ENCODE assay signal across 16 cellular contexts in the genomic region with DNA sequence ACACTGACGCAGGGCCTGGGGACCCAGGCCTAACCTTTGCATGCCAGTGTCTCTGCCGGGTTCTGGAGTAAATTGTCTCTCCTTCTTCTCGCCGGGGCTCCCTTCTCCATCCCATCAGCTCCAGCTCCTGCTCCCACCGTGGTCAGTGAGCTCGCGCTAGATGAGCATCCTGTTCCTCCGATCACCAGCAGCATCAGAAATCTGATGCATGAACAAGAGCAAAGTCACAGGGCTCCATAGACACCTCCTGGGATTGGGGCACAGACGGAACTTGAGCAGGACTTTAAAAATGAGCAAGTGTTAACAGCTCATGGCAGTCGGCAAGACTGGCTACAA.
A peak's percentile ranks its signal among the peaks of the same experiment; 100 is the strongest.
DNase-seq lines count a peak whose midpoint lies in the region; ATAC-seq and TF ChIP-seq lines count a peak whose summit lies in the region.
"Had no signal": no experiment of that assay in that cellular context is flagged by ENCODE, and none has a peak within 500 bp of the region (broad histone marks: within the 10 kb centered on the region; RNA-seq: fewer than 3 reads in every experiment).

No MANE protein-coding gene starts in this region.

- no peak overlapping the region for H2BK15ac ChIP-seq in neuronal stem cell (ENCODE audit: low read length)

- H2AFZ ChIP-seq in neuronal stem cell (ENCODE audit: low read length): no peak overlapping the region

- no peak overlapping the region for H3K14ac ChIP-seq in neuronal stem cell (ENCODE audit: low read length)

- no peak overlapping the region for H2BK5ac ChIP-seq in neuronal stem cell (ENCODE audit: low read length)

- TF ChIP-seq CTCF in WTC11 (IDR thresholded peaks at IDR 0.05): no peak

- peak overlapping the region; percentile 17 for H3K18ac ChIP-seq in neuronal stem cell (ENCODE audit: low read length)

- H3K36me3 ChIP-seq in neuronal stem cell (replicated peaks in 1 of 2; ENCODE audit: control insufficient read depth in 2 of 2, insufficient read depth in 2 of 2, low read length in 2 of 2): no peaks in the 10 kb centered on the region

- H3K27me3 Mint-ChIP-seq in activated CD8-positive, alpha-beta memory T cell treated with anti-CD3 and anti-CD28 coated beads, Interleukin-2, amount 10 ng/mL, durations not matched to agents 7 days and 5 days: peaks cover 41% of the 10 kb centered on the region
- peaks cover 6% of the 10 kb centered on the region for H3K27me3 Mint-ChIP-seq in WTC11 (ENCODE audit: low read depth)

- no peak overlapping the region for H4K91ac ChIP-seq in neuronal stem cell (ENCODE audit: low read depth, low read length, poor library complexity)

- WGBS in right cardiac atrium: 67% methylated on average over 10 of the region's 10 CpGs
- WGBS in neuronal stem cell (ENCODE audit: extremely low coverage in 2 of 2, insufficient read length in 2 of 2, insufficient replicate concordance in 1 of 2), 2 donors: no CpG with 5 or more reads among the region's 10 CpGs

- peak overlapping the region; percentile 55 for H3K27ac ChIP-seq in right cardiac atrium (ENCODE audit: low read length)
- no peak overlapping the region for H3K27ac ChIP-seq in neuronal stem cell (replicated peaks; ENCODE audit: low read length)
- no peak overlapping the region for H3K27ac ChIP-seq in substantia nigra (ENCODE audit: low read depth, low read length, poor library complexity, severe bottlenecking)
- H3K27ac ChIP-seq: 22Rv1 had no signal

- no peak overlapping the region for H3K4me2 ChIP-seq in neuronal stem cell (ENCODE audit: insufficient read depth, low read length, poor library complexity, severe bottlenecking)

- H2BK12ac ChIP-seq in neuronal stem cell (ENCODE audit: low read length): no peak overlapping the region

- intact Hi-C loops in right cardiac atrium (cut with DNase I) (no loop called here), Right ventricle myocardium inferior (cut with DNase I) (no loop called here)

- peaks cover 2% of the 10 kb centered on the region for H3K4me1 Mint-ChIP-seq in activated CD8-positive, alpha-beta memory T cell treated with anti-CD3 and anti-CD28 coated beads, Interleukin-2, amount 10 ng/mL, durations not matched to agents 7 days and 5 days
- H3K4me1 Mint-ChIP-seq in WTC11: no peaks in the 10 kb centered on the region
- H3K4me1 Mint-ChIP-seq: CD14-positive monocyte, H9 had no signal

- H4K8ac ChIP-seq in neuronal stem cell (ENCODE audit: low read depth, low read length): no peak overlapping the region

- peak overlapping the region; percentile 21 for H2AK5ac ChIP-seq in neuronal stem cell (ENCODE audit: low read depth, low read length)

- H3K4me1 ChIP-seq in right cardiac atrium (ENCODE audit: control insufficient read depth, insufficient read depth, low read length) (no peaks in the 10 kb centered on the region), neuronal stem cell (ENCODE audit: control insufficient read depth in 2 of 2, insufficient read depth in 1 of 2, low read depth in 1 of 2, low read length in 2 of 2) (no peaks in the 10 kb centered on the region)

- H3K4me3 Mint-ChIP-seq in activated CD8-positive, alpha-beta memory T cell treated with anti-CD3 and anti-CD28 coated beads, Interleukin-2, amount 10 ng/mL, durations not matched to agents 7 days and 5 days: no peak overlapping the region
- no peak overlapping the region for H3K4me3 Mint-ChIP-seq in WTC11
- H3K4me3 Mint-ChIP-seq: CD14-positive monocyte; CD8-positive, alpha-beta T cell; H9 had no signal

- peak; percentile 1 for DNase-seq in activated CD8-positive, alpha-beta memory T cell treated with anti-CD3 and anti-CD28 coated beads, Interleukin-2, amount 50 U/mL, for 4 hours
- no peak for DNase-seq in activated CD8-positive, alpha-beta memory T cell treated with anti-CD3 and anti-CD28 coated beads, Interleukin-2, amount 10 ng/mL, durations not matched to agents 7 days and 5 days
- no peak for DNase-seq in right cardiac atrium
- DNase-seq in Right ventricle myocardium inferior (ENCODE audit: missing footprints): no peak
- no peak for DNase-seq in neuronal stem cell (ENCODE audit: low spot score)
- no peak for DNase-seq in WTC11 (ENCODE audit: low spot score)
- no peak for DNase-seq in NCI-H774 (lab: John Stamatoyannopoulos, UW)
- no peak for DNase-seq in substantia nigra (lab: John Stamatoyannopoulos, UW)
- DNase-seq: CD8-positive, alpha-beta T cell; COR-L47; DND-41; GDM1; GOT3; H9 had no signal

- CTCF ChIA-PET in activated CD8-positive, alpha-beta memory T cell treated with anti-CD3 and anti-CD28 coated beads, Interleukin-2, amount 10 ng/mL, durations not matched to agents 7 days and 5 days (lab: Charles Lee): no interaction called here
- CTCF ChIA-PET in WTC11 (lab: Charles Lee): no interaction called here

- H3K4ac ChIP-seq in neuronal stem cell (ENCODE audit: low read length): no peak overlapping the region

- POLR2A ChIA-PET in WTC11 (lab: Charles Lee): no interaction called here

- peaks cover under 1% of the 10 kb centered on the region for H3K9me3 Mint-ChIP-seq in activated CD8-positive, alpha-beta memory T cell treated with anti-CD3 and anti-CD28 coated beads, Interleukin-2, amount 10 ng/mL, durations not matched to agents 7 days and 5 days (ENCODE audit: low read depth)
- H3K9me3 Mint-ChIP-seq in WTC11: peaks cover 15% of the 10 kb centered on the region
- H3K9me3 Mint-ChIP-seq: CD8-positive, alpha-beta T cell had no signal

- H3K4me3 ChIP-seq in right cardiac atrium (ENCODE audit: low read length) (no peak overlapping the region), neuronal stem cell (ENCODE audit: low read length in 2 of 2) (no peak overlapping the region)

- H3K36me3 Mint-ChIP-seq in activated CD8-positive, alpha-beta memory T cell treated with anti-CD3 and anti-CD28 coated beads, Interleukin-2, amount 10 ng/mL, durations not matched to agents 7 days and 5 days: peaks cover under 1% of the 10 kb centered on the region
- H3K36me3 Mint-ChIP-seq in WTC11: 0 out of 2 replicates have a peak, but pooled peaks cover 4% of the 10 kb centered on the region
- H3K36me3 Mint-ChIP-seq: CD14-positive monocyte; CD8-positive, alpha-beta T cell had no signal

- H3K27me3 ChIP-seq in right cardiac atrium (ENCODE audit: control insufficient read depth, insufficient read depth) (no peaks in the 10 kb centered on the region), neuronal stem cell (ENCODE audit: control insufficient read depth in 3 of 3, insufficient read depth in 3 of 3, low read depth in 1 of 3, low read length in 3 of 3) (no peaks in the 10 kb centered on the region)

- no peak for ATAC-seq in activated CD8-positive, alpha-beta memory T cell treated with anti-CD3 and anti-CD28 coated beads, Interleukin-2, amount 10 ng/mL, durations not matched to agents 7 days and 5 days
- no peak for ATAC-seq in right cardiac atrium
- no peak for ATAC-seq in Right ventricle myocardium inferior
- no peak for ATAC-seq in WTC11
- ATAC-seq: CD8-positive, alpha-beta T cell had no signal

- H3K9ac ChIP-seq in neuronal stem cell (ENCODE audit: low read depth, low read length, poor library complexity): no peak overlapping the region

- H3K23ac ChIP-seq in neuronal stem cell (ENCODE audit: low read depth, low read length, poor library complexity): no peak overlapping the region

- no peak overlapping the region for H2BK120ac ChIP-seq in neuronal stem cell (ENCODE audit: low read depth, low read length)

- no peaks in the 10 kb centered on the region for H3K79me1 ChIP-seq in neuronal stem cell (ENCODE audit: low read depth, low read length)

- H3K27ac Mint-ChIP-seq in activated CD8-positive, alpha-beta memory T cell treated with anti-CD3 and anti-CD28 coated beads, Interleukin-2, amount 10 ng/mL, durations not matched to agents 7 days and 5 days: no peak overlapping the region
- no peak overlapping the region for H3K27ac Mint-ChIP-seq in WTC11
- H3K27ac Mint-ChIP-seq: CD14-positive monocyte; CD8-positive, alpha-beta T cell; H9 had no signal

- H3K9me3 ChIP-seq in right cardiac atrium (ENCODE audit: control insufficient read depth, low read length): no peaks in the 10 kb centered on the region
- H3K9me3 ChIP-seq in neuronal stem cell (replicated peaks in 1 of 2; ENCODE audit: control insufficient read depth in 2 of 2, insufficient read depth in 1 of 2, low read depth in 1 of 2, low read length in 2 of 2): peaks cover 0 to 3% of the 10 kb centered on the region in 2 donors

TF ChIP-seq in WTC11, 78 proteins besides CTCF, POLR2A, EP300 and RAD21 (continues in another document):
- no peak for TF ChIP-seq ZNF396 (CRISPR knock-in tag; IDR thresholded peaks at IDR 0.05; ENCODE audit: borderline replicate concordance)
- no peak for TF ChIP-seq GABPB1 (CRISPR knock-in tag; IDR thresholded peaks at IDR 0.05)
- TF ChIP-seq, protein P1, sequence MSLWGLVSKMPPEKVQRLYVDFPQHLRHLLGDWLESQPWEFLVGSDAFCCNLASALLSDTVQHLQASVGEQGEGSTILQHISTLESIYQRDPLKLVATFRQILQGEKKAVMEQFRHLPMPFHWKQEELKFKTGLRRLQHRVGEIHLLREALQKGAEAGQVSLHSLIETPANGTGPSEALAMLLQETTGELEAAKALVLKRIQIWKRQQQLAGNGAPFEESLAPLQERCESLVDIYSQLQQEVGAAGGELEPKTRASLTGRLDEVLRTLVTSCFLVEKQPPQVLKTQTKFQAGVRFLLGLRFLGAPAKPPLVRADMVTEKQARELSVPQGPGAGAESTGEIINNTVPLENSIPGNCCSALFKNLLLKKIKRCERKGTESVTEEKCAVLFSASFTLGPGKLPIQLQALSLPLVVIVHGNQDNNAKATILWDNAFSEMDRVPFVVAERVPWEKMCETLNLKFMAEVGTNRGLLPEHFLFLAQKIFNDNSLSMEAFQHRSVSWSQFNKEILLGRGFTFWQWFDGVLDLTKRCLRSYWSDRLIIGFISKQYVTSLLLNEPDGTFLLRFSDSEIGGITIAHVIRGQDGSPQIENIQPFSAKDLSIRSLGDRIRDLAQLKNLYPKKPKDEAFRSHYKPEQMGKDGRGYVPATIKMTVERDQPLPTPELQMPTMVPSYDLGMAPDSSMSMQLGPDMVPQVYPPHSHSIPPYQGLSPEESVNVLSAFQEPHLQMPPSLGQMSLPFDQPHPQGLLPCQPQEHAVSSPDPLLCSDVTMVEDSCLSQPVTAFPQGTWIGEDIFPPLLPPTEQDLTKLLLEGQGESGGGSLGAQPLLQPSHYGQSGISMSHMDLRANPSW (CRISPR knock-in tag; conservative IDR thresholded peaks at IDR 0.05; ENCODE audit: low read depth): no peak
- TF ChIP-seq RORB (CRISPR knock-in tag; IDR thresholded peaks at IDR 0.05): no peak
- TF ChIP-seq ELF4 (CRISPR knock-in tag; IDR thresholded peaks at IDR 0.05; ENCODE audit: low read depth): no peak
- no peak for TF ChIP-seq MXD4 (CRISPR knock-in tag; IDR thresholded peaks at IDR 0.05; ENCODE audit: borderline replicate concordance)
- no peak for TF ChIP-seq EMX1 (CRISPR knock-in tag; IDR thresholded peaks at IDR 0.05)
- TF ChIP-seq GRHL2 (CRISPR knock-in tag; IDR thresholded peaks at IDR 0.05; ENCODE audit: insufficient replicate concordance, severe bottlenecking): no peak
- TF ChIP-seq FOXP1 (CRISPR knock-in tag; IDR thresholded peaks at IDR 0.05; ENCODE audit: borderline replicate concordance): no peak
- TF ChIP-seq ZNF138 (CRISPR knock-in tag; conservative IDR thresholded peaks at IDR 0.05): no peak
